In the genomic region with DNA sequence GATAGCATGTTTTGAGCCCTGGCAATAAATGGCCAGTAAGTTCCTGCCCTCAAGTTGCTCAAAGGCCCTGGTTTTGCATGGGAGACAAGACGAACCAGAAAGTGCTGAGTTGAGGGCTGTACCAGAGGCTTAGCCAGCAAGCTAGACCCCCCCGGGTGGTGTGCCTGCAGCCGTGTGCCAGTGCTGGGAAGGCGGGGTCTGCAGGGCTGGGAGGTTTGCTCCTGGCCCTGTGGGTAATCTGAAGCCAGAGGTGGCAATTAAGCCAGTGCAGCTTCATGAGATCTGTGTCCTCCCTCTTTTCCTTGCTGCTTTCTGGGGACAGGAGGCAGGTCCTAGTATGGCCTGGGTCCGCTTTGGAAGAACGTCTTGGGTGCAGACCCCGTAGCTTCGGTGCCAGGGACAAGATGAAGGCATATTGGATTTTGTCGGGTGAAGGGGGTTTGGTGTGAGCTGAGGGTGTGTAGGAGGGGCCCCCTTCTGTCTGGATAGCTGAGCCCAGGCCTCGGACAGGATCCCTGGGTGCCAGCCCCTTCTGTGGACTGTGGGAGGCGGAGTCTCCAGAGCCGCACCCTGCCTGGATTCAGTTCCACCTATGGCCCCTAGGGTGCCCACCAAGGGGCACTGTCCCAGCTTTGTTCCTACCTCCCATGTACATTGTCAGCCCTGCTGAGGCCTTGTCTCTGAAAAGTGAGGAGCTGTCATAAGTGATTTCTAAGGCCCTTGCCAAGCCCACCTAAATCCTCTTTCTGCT, we compare ENCODE assay signal across 3 cellular contexts.
TF ChIP-seq lines count a peak whose summit lies in the region.

No MANE protein-coding gene starts in this region.

TF ChIP-seq in IMR-90, 13 proteins besides CTCF, POLR2A, EP300 and RAD21:
- TF ChIP-seq SMC3 (IDR thresholded peaks at IDR 0.05; ENCODE audit: low read depth, low read length) (no peak), FOS (IDR thresholded peaks at IDR 0.05; ENCODE audit: low read depth, low read length) (no peak), MAZ (IDR thresholded peaks at IDR 0.05; ENCODE audit: borderline replicate concordance, low read depth, low read length) (no peak), MAFK (IDR thresholded peaks at IDR 0.05; ENCODE audit: low read depth, low read length) (no peak), NFE2L2 (IDR thresholded peaks at IDR 0.05; ENCODE audit: low read depth, low read length) (no peak), RCOR1 (IDR thresholded peaks at IDR 0.05; ENCODE audit: insufficient replicate concordance, low read length) (no peak), MXI1 (IDR thresholded peaks at IDR 0.05; ENCODE audit: borderline replicate concordance, low read depth, low read length) (no peak), CHD1 (IDR thresholded peaks at IDR 0.05; ENCODE audit: low read depth, low read length) (no peak), RFX5 (IDR thresholded peaks at IDR 0.05; ENCODE audit: low read depth, low read length) (no peak), CEBPB (IDR thresholded peaks at IDR 0.05; ENCODE audit: low read depth, low read length) (no peak), BHLHE40 (IDR thresholded peaks at IDR 0.05; ENCODE audit: low read depth, low read length) (no peak)
- TF ChIP-seq, protein P1, sequence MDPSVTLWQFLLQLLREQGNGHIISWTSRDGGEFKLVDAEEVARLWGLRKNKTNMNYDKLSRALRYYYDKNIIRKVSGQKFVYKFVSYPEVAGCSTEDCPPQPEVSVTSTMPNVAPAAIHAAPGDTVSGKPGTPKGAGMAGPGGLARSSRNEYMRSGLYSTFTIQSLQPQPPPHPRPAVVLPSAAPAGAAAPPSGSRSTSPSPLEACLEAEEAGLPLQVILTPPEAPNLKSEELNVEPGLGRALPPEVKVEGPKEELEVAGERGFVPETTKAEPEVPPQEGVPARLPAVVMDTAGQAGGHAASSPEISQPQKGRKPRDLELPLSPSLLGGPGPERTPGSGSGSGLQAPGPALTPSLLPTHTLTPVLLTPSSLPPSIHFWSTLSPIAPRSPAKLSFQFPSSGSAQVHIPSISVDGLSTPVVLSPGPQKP (IDR thresholded peaks at IDR 0.05; ENCODE audit: borderline replicate concordance, low read depth, low read length): no peak
- TF ChIP-seq, protein P2, sequence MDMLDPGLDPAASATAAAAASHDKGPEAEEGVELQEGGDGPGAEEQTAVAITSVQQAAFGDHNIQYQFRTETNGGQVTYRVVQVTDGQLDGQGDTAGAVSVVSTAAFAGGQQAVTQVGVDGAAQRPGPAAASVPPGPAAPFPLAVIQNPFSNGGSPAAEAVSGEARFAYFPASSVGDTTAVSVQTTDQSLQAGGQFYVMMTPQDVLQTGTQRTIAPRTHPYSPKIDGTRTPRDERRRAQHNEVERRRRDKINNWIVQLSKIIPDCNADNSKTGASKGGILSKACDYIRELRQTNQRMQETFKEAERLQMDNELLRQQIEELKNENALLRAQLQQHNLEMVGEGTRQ (IDR thresholded peaks at IDR 0.05; ENCODE audit: low read depth, low read length): no peak

TF ChIP-seq in WTC11, 78 proteins besides CTCF, POLR2A, EP300 and RAD21:
- TF ChIP-seq ZNF219 (CRISPR knock-in tag; IDR thresholded peaks at IDR 0.05; ENCODE audit: borderline replicate concordance) (no peak), FOXP1 (CRISPR knock-in tag; IDR thresholded peaks at IDR 0.05; ENCODE audit: borderline replicate concordance) (no peak), ZNF416 (CRISPR knock-in tag; IDR thresholded peaks at IDR 0.05) (no peak), OVOL2 (CRISPR knock-in tag; IDR thresholded peaks at IDR 0.05; ENCODE audit: borderline replicate concordance) (no peak), ATF1 (CRISPR knock-in tag; IDR thresholded peaks at IDR 0.05) (no peak), NR2C2 (CRISPR knock-in tag; IDR thresholded peaks at IDR 0.05) (no peak)
- TF ChIP-seq, protein P3, sequence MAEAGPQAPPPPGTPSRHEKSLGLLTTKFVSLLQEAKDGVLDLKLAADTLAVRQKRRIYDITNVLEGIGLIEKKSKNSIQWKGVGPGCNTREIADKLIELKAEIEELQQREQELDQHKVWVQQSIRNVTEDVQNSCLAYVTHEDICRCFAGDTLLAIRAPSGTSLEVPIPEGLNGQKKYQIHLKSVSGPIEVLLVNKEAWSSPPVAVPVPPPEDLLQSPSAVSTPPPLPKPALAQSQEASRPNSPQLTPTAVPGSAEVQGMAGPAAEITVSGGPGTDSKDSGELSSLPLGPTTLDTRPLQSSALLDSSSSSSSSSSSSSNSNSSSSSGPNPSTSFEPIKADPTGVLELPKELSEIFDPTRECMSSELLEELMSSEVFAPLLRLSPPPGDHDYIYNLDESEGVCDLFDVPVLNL (CRISPR knock-in tag; IDR thresholded peaks at IDR 0.05; ENCODE audit: borderline replicate concordance, low read depth): no peak

TF ChIP-seq in neural cell, 6 proteins besides CTCF, POLR2A, EP300 and RAD21:
- TF ChIP-seq SMC3 (conservative IDR thresholded peaks at IDR 0.05; ENCODE audit: poor library complexity) (no peak), MXI1 (conservative IDR thresholded peaks at IDR 0.05; ENCODE audit: poor library complexity, severe bottlenecking) (no peak), TAF1 (IDR thresholded peaks at IDR 0.05; ENCODE audit: low read depth) (no peak), POLR2AphosphoS5 (IDR thresholded peaks at IDR 0.05) (no peak), EZH2 (IDR thresholded peaks at IDR 0.05; ENCODE audit: borderline replicate concordance, insufficient read depth, low read length, poor library complexity, severe bottlenecking) (no peak)
- TF ChIP-seq, protein P4, sequence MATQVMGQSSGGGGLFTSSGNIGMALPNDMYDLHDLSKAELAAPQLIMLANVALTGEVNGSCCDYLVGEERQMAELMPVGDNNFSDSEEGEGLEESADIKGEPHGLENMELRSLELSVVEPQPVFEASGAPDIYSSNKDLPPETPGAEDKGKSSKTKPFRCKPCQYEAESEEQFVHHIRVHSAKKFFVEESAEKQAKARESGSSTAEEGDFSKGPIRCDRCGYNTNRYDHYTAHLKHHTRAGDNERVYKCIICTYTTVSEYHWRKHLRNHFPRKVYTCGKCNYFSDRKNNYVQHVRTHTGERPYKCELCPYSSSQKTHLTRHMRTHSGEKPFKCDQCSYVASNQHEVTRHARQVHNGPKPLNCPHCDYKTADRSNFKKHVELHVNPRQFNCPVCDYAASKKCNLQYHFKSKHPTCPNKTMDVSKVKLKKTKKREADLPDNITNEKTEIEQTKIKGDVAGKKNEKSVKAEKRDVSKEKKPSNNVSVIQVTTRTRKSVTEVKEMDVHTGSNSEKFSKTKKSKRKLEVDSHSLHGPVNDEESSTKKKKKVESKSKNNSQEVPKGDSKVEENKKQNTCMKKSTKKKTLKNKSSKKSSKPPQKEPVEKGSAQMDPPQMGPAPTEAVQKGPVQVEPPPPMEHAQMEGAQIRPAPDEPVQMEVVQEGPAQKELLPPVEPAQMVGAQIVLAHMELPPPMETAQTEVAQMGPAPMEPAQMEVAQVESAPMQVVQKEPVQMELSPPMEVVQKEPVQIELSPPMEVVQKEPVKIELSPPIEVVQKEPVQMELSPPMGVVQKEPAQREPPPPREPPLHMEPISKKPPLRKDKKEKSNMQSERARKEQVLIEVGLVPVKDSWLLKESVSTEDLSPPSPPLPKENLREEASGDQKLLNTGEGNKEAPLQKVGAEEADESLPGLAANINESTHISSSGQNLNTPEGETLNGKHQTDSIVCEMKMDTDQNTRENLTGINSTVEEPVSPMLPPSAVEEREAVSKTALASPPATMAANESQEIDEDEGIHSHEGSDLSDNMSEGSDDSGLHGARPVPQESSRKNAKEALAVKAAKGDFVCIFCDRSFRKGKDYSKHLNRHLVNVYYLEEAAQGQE (IDR thresholded peaks at IDR 0.05; ENCODE audit: borderline replicate concordance): no peak
